Comparison of ENCODE assay signal across 1 cellular context in the genomic region with DNA sequence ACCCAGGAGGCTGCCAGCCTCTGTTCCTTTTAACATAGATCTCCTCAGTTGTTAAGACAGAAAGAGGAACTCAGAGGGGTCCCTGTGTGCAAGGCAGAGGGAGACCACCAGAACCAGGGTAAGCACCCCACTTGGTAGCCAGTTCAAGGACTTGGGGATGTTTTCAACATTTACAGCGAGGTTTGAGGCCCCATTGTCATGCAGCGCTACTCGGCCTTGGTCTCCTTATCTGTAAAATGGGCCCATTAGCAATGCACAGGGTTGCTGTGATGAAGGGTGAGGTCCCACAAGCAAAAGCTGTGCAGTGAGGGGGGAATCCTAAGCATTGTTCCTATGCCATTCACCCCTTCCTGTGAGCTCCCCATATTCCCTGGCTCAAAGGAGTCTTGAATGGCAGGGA.
A peak's percentile ranks its signal among the peaks of the same experiment; 100 is the strongest.
TF ChIP-seq lines count a peak whose summit lies in the region.

No MANE protein-coding gene starts in this region.

TF ChIP-seq in HepG2, 621 proteins besides CTCF, POLR2A, EP300 and RAD21:
- TF ChIP-seq ZNF629 (CRISPR knock-in tag; conservative IDR thresholded peaks at IDR 0.05): peak; percentile 82
- TF ChIP-seq ZNF816 (CRISPR knock-in tag; IDR thresholded peaks at IDR 0.05; ENCODE audit: borderline replicate concordance): no peak
- no peak for TF ChIP-seq ZNF138 (CRISPR knock-in tag; IDR thresholded peaks at IDR 0.05; ENCODE audit: low read depth)
- TF ChIP-seq ZMYM3 (CRISPR knock-in tag; IDR thresholded peaks at IDR 0.05): 0 out of 2 replicates have a peak, but pooled peaks have one; percentile 30
